Comparison of ENCODE assay signal across 8 cellular contexts in the genomic region with DNA sequence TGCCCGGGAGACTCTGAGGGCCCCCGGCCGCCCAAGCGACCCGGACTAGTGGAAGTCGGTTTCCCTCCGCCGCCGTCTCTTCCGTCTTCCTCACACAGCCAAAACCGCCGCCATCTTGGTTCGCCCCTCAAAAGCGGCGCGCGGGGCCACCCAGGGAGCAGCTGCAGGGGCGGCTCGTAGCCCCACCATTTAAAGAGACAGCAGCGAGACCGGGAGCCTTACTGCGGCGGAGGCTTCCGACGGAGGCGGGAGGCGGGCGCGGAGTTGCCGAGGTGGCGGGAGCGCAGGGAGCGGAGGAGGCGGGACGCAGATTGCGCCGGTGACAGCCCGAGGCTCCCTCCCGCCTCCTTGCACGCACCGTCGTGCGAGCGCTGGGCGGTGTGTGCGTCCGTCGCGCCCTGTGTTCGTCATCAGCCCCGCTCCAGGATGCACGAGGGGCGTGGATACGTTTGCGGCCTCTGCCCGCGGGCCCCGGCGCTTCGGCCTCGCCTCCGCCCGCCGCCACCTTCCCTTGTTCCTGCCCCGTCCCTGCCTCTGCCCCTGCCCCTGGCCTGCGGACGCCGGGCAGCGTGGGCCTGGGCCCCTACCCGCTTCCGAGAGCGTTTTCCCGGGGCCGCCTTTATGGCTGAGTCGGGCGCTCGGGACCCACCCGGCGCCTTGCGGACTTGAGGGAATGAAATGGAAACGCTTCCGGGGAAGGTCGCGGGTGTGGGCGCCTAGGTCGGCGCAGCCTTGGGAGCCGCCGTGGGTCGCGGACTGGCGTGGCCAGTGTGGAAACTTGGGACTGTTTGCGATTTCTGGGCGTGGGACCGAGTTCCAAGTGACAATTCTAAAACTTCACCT. TPM values are rescaled to one million over a fixed set of nuclear protein-coding genes. Genes with fewer than 3 reads are reported as not detected.
DNase-seq lines count a peak whose midpoint lies in the region; ATAC-seq, FAIRE-seq and TF ChIP-seq lines count a peak whose summit lies in the region.

PPP4R3A (minus strand) TSS at position 140 of the 843 bp plus-strand sequence. CDS start 663 bp downstream, outside the sequence.

- peaks cover 20% of the 10 kb centered on the region for H3K36me3 Mint-ChIP-seq in activated naive CD8-positive, alpha-beta T cell treated with anti-CD3 and anti-CD28 coated beads, Interleukin-2, amount 10 ng/mL, durations not matched to agents 7 days and 5 days

- H3K4me1 Mint-ChIP-seq in activated naive CD8-positive, alpha-beta T cell treated with anti-CD3 and anti-CD28 coated beads, Interleukin-2, amount 10 ng/mL, durations not matched to agents 7 days and 5 days = peaks cover 15% of the 10 kb centered on the region

- TF ChIP-seq CTCF in SU-DHL-6 (IDR thresholded peaks at IDR 0.05; ENCODE audit: insufficient read depth, low read length, poor library complexity, severe bottlenecking) = no peak
- no peak for TF ChIP-seq CTCF in pancreas (IDR thresholded peaks at IDR 0.05)
- no peak for TF ChIP-seq CTCF in tibial artery (IDR thresholded peaks at IDR 0.05)

- peak within 1 kb of the TSS; percentile 98 for H3K4me3 Mint-ChIP-seq in activated naive CD8-positive, alpha-beta T cell treated with anti-CD3 and anti-CD28 coated beads, Interleukin-2, amount 10 ng/mL, durations not matched to agents 7 days and 5 days

- peaks cover 44% of the 10 kb centered on the region for H3K79me2 ChIP-seq in SU-DHL-6 (ENCODE audit: insufficient read depth, low read length)

- peaks cover 2% of the 10 kb centered on the region for H3K27me3 Mint-ChIP-seq in activated naive CD8-positive, alpha-beta T cell treated with anti-CD3 and anti-CD28 coated beads, Interleukin-2, amount 10 ng/mL, durations not matched to agents 7 days and 5 days

- peak within 1 kb of the TSS; percentile 88 for H3K9ac ChIP-seq in SU-DHL-6 (ENCODE audit: low read length)

- POLR2A ChIA-PET in activated naive CD8-positive, alpha-beta T cell treated with anti-CD3 and anti-CD28 coated beads, Interleukin-2, amount 10 ng/mL, durations not matched to agents 7 days and 5 days (lab: Charles Lee) = interaction anchor here (0.6 to 2.5 kb wide), 17 partner anchors 10 to 1126 kb away, joined by 3 to 17 read pairs (median 3); partner anchors contain the start of genes FBLN5, TC2N and TRIP11

- DNase-seq in NCI-H128 (lab: John Stamatoyannopoulos, UW; ENCODE audit: unreplicated experiment) (peak; percentile 91), Right ventricle myocardium inferior (ENCODE audit: missing footprints) (peak; percentile 97), pancreas (peak; percentile 94 to 97 (median 95)), tibial artery (peak; percentile 90 to 96)
- DNase-seq in activated naive CD8-positive, alpha-beta T cell treated with anti-CD3 and anti-CD28 coated beads, Interleukin-2, amount 10 ng/mL, durations not matched to agents 7 days and 5 days = peak; percentile 95

- ATAC-seq in HG02678 (IDR thresholded peaks at IDR 0.05; ENCODE audit: unreplicated experiment) (peak; percentile 77), Right ventricle myocardium inferior (peak; percentile 97), pancreas (peak; percentile 90 to 97 (median 92))
- ATAC-seq in activated naive CD8-positive, alpha-beta T cell treated with anti-CD3 and anti-CD28 coated beads, Interleukin-2, amount 10 ng/mL, durations not matched to agents 7 days and 5 days (ENCODE audit: low read depth) = peak; percentile 88

- H3K4me2 ChIP-seq in SU-DHL-6 (ENCODE audit: low read depth, low read length, poor library complexity, severe bottlenecking) = peak within 1 kb of the TSS; percentile 97

- peaks cover 22% of the 10 kb centered on the region; the same call in 1 of the 2 replicates for H4K20me1 ChIP-seq in SU-DHL-6 (ENCODE audit: low read depth, low read length)

- FAIRE-seq in pancreas (lab: Jason Lieb, UNC) = peak; percentile 5

- peaks cover 0 to 18% (median 9%) of the 10 kb centered on the region in 3 donors for H3K4me1 ChIP-seq in pancreas
- peaks cover 0 to 35% (median 18%) of the 10 kb centered on the region in 4 donors for H3K4me1 ChIP-seq in tibial artery

- peak within 1 kb of the TSS; percentile 72 for H3K4me3 ChIP-seq in SU-DHL-6 (ENCODE audit: insufficient read depth, low read length, poor library complexity, severe bottlenecking)
- H3K4me3 ChIP-seq in pancreas = peak within 1 kb of the TSS; percentile 94 to 97 (median 96)
- peak within 1 kb of the TSS; percentile 86 to 100 for H3K4me3 ChIP-seq in tibial artery

- H3K27ac Mint-ChIP-seq in activated naive CD8-positive, alpha-beta T cell treated with anti-CD3 and anti-CD28 coated beads, Interleukin-2, amount 10 ng/mL, durations not matched to agents 7 days and 5 days = peak within 1 kb of the TSS; percentile 100

- no peaks in the 10 kb centered on the region for H3K9me3 Mint-ChIP-seq in activated naive CD8-positive, alpha-beta T cell treated with anti-CD3 and anti-CD28 coated beads, Interleukin-2, amount 10 ng/mL, durations not matched to agents 7 days and 5 days

- peak within 1 kb of the TSS; percentile 82 for H2AFZ ChIP-seq in SU-DHL-6 (ENCODE audit: low read depth, low read length, severe bottlenecking)

- H3K27ac ChIP-seq in SU-DHL-6 (ENCODE audit: low read depth, low read length) (peak within 1 kb of the TSS; percentile 93), pancreas (peak within 1 kb of the TSS; percentile 98 to 99 (median 99)), tibial artery (peak within 1 kb of the TSS; percentile 98 to 99)

- H3K27me3 ChIP-seq in SU-DHL-6 (ENCODE audit: low read length) (no peaks in the 10 kb centered on the region), pancreas (no peaks in the 10 kb centered on the region), tibial artery (peaks cover 0 to 5% of the 10 kb centered on the region in 2 donors)

- H3K9me3 ChIP-seq in SU-DHL-6 (ENCODE audit: insufficient read depth, low read length) (no peaks in the 10 kb centered on the region), pancreas (no peaks in the 10 kb centered on the region), tibial artery (no peaks in the 10 kb centered on the region)

- 0% methylated on average over 73 to 95 of the region's 95 CpGs for WGBS in pancreas, 2 donors

- intact Hi-C loops in Right ventricle myocardium inferior (cut with DNase I) = no loop called here
- intact Hi-C loops in pancreas (cut with DNase I) = no loop called here
- intact Hi-C loops in tibial artery (cut with DNase I; ENCODE audit: low total_unique reads) = no loop called here

- H3K9me2 ChIP-seq in SU-DHL-6 (replicated peaks; ENCODE audit: insufficient read depth, low read length) = no peaks in the 10 kb centered on the region

- peak; percentile 88 for TF ChIP-seq POLR2A in GM10847 (IDR thresholded peaks at IDR 0.05; ENCODE audit: extremely low read depth, insufficient read length)

- H3F3A ChIP-seq in SU-DHL-6 (ENCODE audit: insufficient read depth) = no peaks in the 10 kb centered on the region

- H3K36me3 ChIP-seq in SU-DHL-6 (ENCODE audit: low read length) (peaks cover 22% of the 10 kb centered on the region), pancreas (no peaks in the 10 kb centered on the region), tibial artery (no peaks in the 10 kb centered on the region)

RNA-seq across cellular contexts. Expression of gene PPP4R3A, which starts in this region (rescaled TPM):
- total RNA-seq in activated naive CD8-positive, alpha-beta T cell treated with anti-CD3 and anti-CD28 coated beads, Interleukin-2, amount 10 ng/mL, durations not matched to agents 7 days and 5 days = 100 to 1,000 TPM; 138 to 142 TPM
- total RNA-seq in Right ventricle myocardium inferior (47.4 TPM), pancreas (10 to 100 TPM; 26.2 to 48.4 (median 33.0) TPM)
- 10 to 100 TPM; 34.7 to 45.7 TPM for polyA plus RNA-seq in pancreas

Comparison
In these comparisons a context has a peak if more than half of its experiments do, and no peak if none do; other contexts are left out.
1. Peak in every context shown above with its lines: DNase-seq, ATAC-seq, H3K4me3 ChIP-seq and H3K27ac ChIP-seq.